ENCODE assay signal across 24 cellular contexts in genomic region chr1:24304763-24305162, GRCh38. TPM values are rescaled to one million over a fixed set of nuclear protein-coding genes. Genes with fewer than 3 reads are reported as not detected.
DNase-seq lines count a peak whose midpoint lies in the region; ATAC-seq, FAIRE-seq and TF ChIP-seq lines count a peak whose summit lies in the region.
"Had no signal": no experiment of that assay in that cellular context is flagged by ENCODE, and none has a peak within 500 bp of the region (broad histone marks: within the 10 kb centered on the region; RNA-seq: fewer than 3 reads in every experiment).

No MANE protein-coding gene starts in this region.

- peak; percentile 43; the same call in 1 of the 3 replicates for ATAC-seq in K562
- ATAC-seq: CD8-positive, alpha-beta T cell; Panc1; SK-N-SH treated with all-trans-retinoic acid at 6 μM for 48 hours had no signal

- no peaks in the 10 kb centered on the region for H3F3A ChIP-seq in DOHH2 (ENCODE audit: control insufficient read depth, insufficient read depth)
- H3F3A ChIP-seq in Loucy (ENCODE audit: low read depth), result no peaks in the 10 kb centered on the region

- H3K27ac Mint-ChIP-seq in nephron progenitor cell, result peak overlapping the region; percentile 59
- H3K27ac Mint-ChIP-seq: CD8-positive, alpha-beta T cell had no signal

- H3K79me2 ChIP-seq in DOHH2 (ENCODE audit: control insufficient read depth, low read length) (no peaks in the 10 kb centered on the region), Loucy (ENCODE audit: insufficient read depth, low read length) (no peaks in the 10 kb centered on the region), K562 (ENCODE audit: control insufficient read depth, insufficient read depth, low read length) (no peaks in the 10 kb centered on the region)

- no peaks in the 10 kb centered on the region for H3K4me1 ChIP-seq in DOHH2 (ENCODE audit: control insufficient read depth, low read length)
- H3K4me1 ChIP-seq in Loucy (ENCODE audit: insufficient read depth, low read length, poor library complexity, severe bottlenecking), result peaks cover 5% of the 10 kb centered on the region
- no peaks in the 10 kb centered on the region for H3K4me1 ChIP-seq in K562 (replicated peaks in 1 of 2; ENCODE audit: control insufficient read depth in 2 of 2, insufficient read depth in 2 of 2, low read length in 2 of 2)
- peaks cover 24% of the 10 kb centered on the region for H3K4me1 ChIP-seq in suprapubic skin
- H3K4me1 ChIP-seq: BLaER1 treated with 17β-estradiol and CSF1 and Interleukin-3, amounts not matched to agents 10 nM and 100 nM had no signal

- intact Hi-C loops in K562 (cut with micrococcal nuclease), result no loop called here

- no peaks in the 10 kb centered on the region for H3K9me1 ChIP-seq in K562 (ENCODE audit: control insufficient read depth, insufficient read depth, low read length)

- peaks cover 14% of the 10 kb centered on the region for H3K27me3 Mint-ChIP-seq in nephron progenitor cell (ENCODE audit: low read depth, poor library complexity)

- H3K4me1 Mint-ChIP-seq in nephron progenitor cell, result peaks cover 30% of the 10 kb centered on the region

- H3K4me2 ChIP-seq in DOHH2 (ENCODE audit: low read length) (no peak overlapping the region), Loucy (ENCODE audit: low read depth, low read length, poor library complexity, severe bottlenecking) (no peak overlapping the region), K562 (ENCODE audit: insufficient read depth, low read length) (no peak overlapping the region)
- H3K4me2 ChIP-seq: BLaER1 treated with 17β-estradiol and CSF1 and Interleukin-3, amounts not matched to agents 10 nM and 100 nM had no signal

- DNase-seq in K562 (ENCODE audit: extremely low read depth in 1 of 4, low spot score in 3 of 4) (no peak), nephron progenitor cell (no peak), suprapubic skin (ENCODE audit: low spot score in 2 of 2) (no peak), RKO (ENCODE audit: low spot score) (no peak), NCI-H446 (lab: John Stamatoyannopoulos, UW) (no peak)
- DNase-seq in activated CD8-positive, alpha-beta memory T cell treated with anti-CD3 and anti-CD28 coated beads for 24 hours, result no peak
- DNase-seq: CD8-positive, alpha-beta T cell; DMS153; KBM-7; NCI-H1105 treated with DMSO at 0.1 percent for 48 hours; NCI-H1694; NCI-H2081; NCI-H2171 treated with DMSO at 0.1 percent for 48 hours; NCI-H446 treated with DMSO at 0.1 percent for 48 hours; NCI-H526 treated with DMSO at 0.1 percent for 48 hours had no signal

- H4K20me1 ChIP-seq in DOHH2 (ENCODE audit: control insufficient read depth, insufficient read depth, low read depth, low read length), result no peaks in the 10 kb centered on the region
- no peaks in the 10 kb centered on the region for H4K20me1 ChIP-seq in Loucy (ENCODE audit: insufficient read depth, low read length, poor library complexity, severe bottlenecking)
- H4K20me1 ChIP-seq in K562 (replicated peaks; ENCODE audit: control insufficient read depth, insufficient read depth, low read length), result no peaks in the 10 kb centered on the region
- H4K20me1 ChIP-seq: BLaER1 treated with 17β-estradiol and CSF1 and Interleukin-3, amounts not matched to agents 10 nM and 100 nM had no signal

- H3K27ac ChIP-seq in DOHH2 (ENCODE audit: low read depth, low read length) (no peak overlapping the region), K562 (ENCODE audit: extremely low read depth, low read depth, low read length) (no peak overlapping the region), suprapubic skin (no peak overlapping the region)
- H3K27ac ChIP-seq: 22Rv1; BLaER1 treated with 17β-estradiol and CSF1 and Interleukin-3, amounts not matched to agents 10 nM and 100 nM had no signal

- POLR2A ChIA-PET in K562 (lab: Yijun Ruan, JAX), result interaction anchor here (0.9 kb wide), 1 partner anchor 13 kb away, joined by 3 read pairs; no protein-coding TSS in a partner anchor

- no peak overlapping the region for H3K9ac ChIP-seq in Loucy (ENCODE audit: low read depth, low read length, poor library complexity, severe bottlenecking)
- no peak overlapping the region for H3K9ac ChIP-seq in K562 (ENCODE audit: insufficient read depth in 1 of 2, low read depth in 2 of 2, low read length in 2 of 2)
- H3K9ac ChIP-seq: BLaER1 treated with 17β-estradiol and CSF1 and Interleukin-3, amounts not matched to agents 10 nM and 100 nM had no signal

- CTCF ChIA-PET in K562 (lab: Yijun Ruan, JAX; ENCODE audit: low intra/inter-chr PET ratio), result no interaction called here

- TF ChIP-seq POLR2A in K562 (conservative IDR thresholded peaks at IDR 0.05) (no peak), suprapubic skin (IDR thresholded peaks at IDR 0.05) (no peak)

- WGBS in K562 (ENCODE audit: insufficient coverage, low coverage, missing lambda C conversion rate), result 2% methylated on average over 3 of the region's 3 CpGs
- 86% methylated on average over 3 of the region's 3 CpGs for WGBS in suprapubic skin

- H3K4me3 Mint-ChIP-seq in nephron progenitor cell, result no peak overlapping the region
- H3K4me3 Mint-ChIP-seq: CD8-positive, alpha-beta T cell had no signal

- H3K4me3 ChIP-seq in DOHH2 (ENCODE audit: low read length) (no peak overlapping the region), Loucy (ENCODE audit: low read length, poor library complexity, severe bottlenecking) (no peak overlapping the region), K562 (no peak overlapping the region), suprapubic skin (no peak overlapping the region)
- H3K4me3 ChIP-seq: BLaER1 treated with 17β-estradiol and CSF1 and Interleukin-3, amounts not matched to agents 10 nM and 100 nM had no signal

- H3K9me2 ChIP-seq in DOHH2 (replicated peaks; ENCODE audit: control insufficient read depth, low read length) (no peaks in the 10 kb centered on the region), Loucy (replicated peaks; ENCODE audit: low read depth, low read length) (no peaks in the 10 kb centered on the region)

- peaks cover 13% of the 10 kb centered on the region for H3K27me3 ChIP-seq in DOHH2 (ENCODE audit: control insufficient read depth, low read length)
- no peaks in the 10 kb centered on the region for H3K27me3 ChIP-seq in Loucy (ENCODE audit: insufficient read depth, low read length, poor library complexity, severe bottlenecking)
- H3K27me3 ChIP-seq in K562 (ENCODE audit: control insufficient read depth in 2 of 2, insufficient read depth in 2 of 2, low read length in 2 of 2), result peaks cover 23 to 33% of the 10 kb centered on the region in 2 experiments
- no peaks in the 10 kb centered on the region for H3K27me3 ChIP-seq in suprapubic skin

- no peak overlapping the region for H2AFZ ChIP-seq in Loucy (ENCODE audit: low read length)
- no peak overlapping the region for H2AFZ ChIP-seq in K562 (ENCODE audit: low read depth, low read length)

- H3K36me3 ChIP-seq in DOHH2 (ENCODE audit: control insufficient read depth, low read length) (no peaks in the 10 kb centered on the region), Loucy (ENCODE audit: insufficient read depth, low read length) (no peaks in the 10 kb centered on the region), K562 (ENCODE audit: control insufficient read depth, insufficient read depth, low read length) (no peaks in the 10 kb centered on the region), suprapubic skin (no peaks in the 10 kb centered on the region)
- H3K36me3 ChIP-seq: BLaER1 treated with 17β-estradiol and CSF1 and Interleukin-3, amounts not matched to agents 10 nM and 100 nM had no signal

- TF ChIP-seq EP300 in K562 (IDR thresholded peaks at IDR 0.05; ENCODE audit: low read length) (no peak), suprapubic skin (IDR thresholded peaks at IDR 0.05) (no peak)

- H3K9me3 ChIP-seq in DOHH2 (ENCODE audit: control insufficient read depth, insufficient read depth, low read length) (no peaks in the 10 kb centered on the region), Loucy (ENCODE audit: insufficient read depth, low read depth, low read length) (no peaks in the 10 kb centered on the region), K562 (replicated peaks; ENCODE audit: control insufficient read depth, insufficient read depth, low read depth, low read length) (no peaks in the 10 kb centered on the region), suprapubic skin (no peaks in the 10 kb centered on the region)
- H3K9me3 ChIP-seq: BLaER1 treated with 17β-estradiol and CSF1 and Interleukin-3, amounts not matched to agents 10 nM and 100 nM had no signal

- in situ Hi-C loops in K562 (cut with MboI), result loop anchor here (5.0 kb wide), 1 partner anchor 78 kb away; no protein-coding TSS in a partner anchor

- no TSS peak for BruUV-seq in K562 (replicated peaks; lab: Mats Ljungman, UMichigan)

- no peaks in the 10 kb centered on the region for H3K9me3 Mint-ChIP-seq in nephron progenitor cell
- H3K9me3 Mint-ChIP-seq: CD8-positive, alpha-beta T cell had no signal

- no peaks in the 10 kb centered on the region for H3K36me3 Mint-ChIP-seq in nephron progenitor cell (ENCODE audit: low read depth)
- H3K36me3 Mint-ChIP-seq: CD8-positive, alpha-beta T cell had no signal

- TF ChIP-seq RAD21 in K562 (CRISPR knock-in tag; conservative IDR thresholded peaks at IDR 0.05 in 1 of 2, IDR thresholded peaks at IDR 0.05 in 1 of 2), result no peak

- peak; percentile 19 for FAIRE-seq in K562 (lab: Jason Lieb, UNC)
- FAIRE-seq: G401.6, H54 had no signal

- TF ChIP-seq CTCF in DOHH2 (IDR thresholded peaks at IDR 0.05; ENCODE audit: low read depth, low read length, poor library complexity, severe bottlenecking), result peak; percentile 14
- peak; percentile 32; the same call in 1 of the 2 replicates for TF ChIP-seq CTCF in Loucy (conservative IDR thresholded peaks at IDR 0.05; ENCODE audit: low read length)
- TF ChIP-seq CTCF in K562 (IDR thresholded peaks at IDR 0.05 in 2 of 3, conservative IDR thresholded peaks at IDR 0.05 in 1 of 3; ENCODE audit: insufficient read depth in 2 of 3, low read depth in 1 of 3, low read length in 3 of 3), result no peak
- no peak for TF ChIP-seq CTCF in nephron progenitor cell (IDR thresholded peaks at IDR 0.05)
- no peak for TF ChIP-seq CTCF in suprapubic skin (IDR thresholded peaks at IDR 0.05)

RNA-seq across cellular contexts. Expression of gene GRHL3, which starts 14.4 kb away (rescaled TPM):
- total RNA-seq in K562 (2011; cell fraction: chromatin; rRNA removed; ENCODE audit: low replicate concordance), result not detected in 2 replicates
- total RNA-seq in K562 (2011; cell fraction: nucleolus; rRNA removed), result not detected in 2 replicates
- not detected in 2 replicates for total RNA-seq in K562 (2011; cell fraction: nucleoplasm; rRNA removed)
- not detected in 2 replicates for total RNA-seq in K562 (2014; rRNA removed)
- total RNA-seq in K562 (2014; rRNA removed; fragmentation: Illumina TruSeq; extraction: Trizol), result not detected in 2 replicates
- total RNA-seq in K562 (2015; rRNA removed; fragmentation: Illumina TruSeq; extraction: Trizol), result not detected in 2 replicates
- not detected in 2 replicates for total RNA-seq in K562 (2021)
- polyA plus RNA-seq in K562 (2011; rRNA removed), result not detected in 2 replicates
- polyA plus RNA-seq in K562 (2011; cell fraction: cytosol; rRNA removed), result not detected in 2 replicates
- polyA plus RNA-seq in K562 (2011; cell fraction: nucleus; rRNA removed), result not detected in 2 replicates
- polyA plus RNA-seq in K562 (2012), result 0.13 and 0.35 TPM in 2 replicates
- polyA plus RNA-seq in K562 (2014; fragmentation: Illumina TruSeq; extraction: Trizol), result 0.04 TPM in 1 of 2 replicates, not detected in the other
- under 1 TPM in 1 of 2 experiments, not detected in 1; 0.01 TPM for polyA plus RNA-seq in K562 (2014; fragmentation: Nextera tagmentation; extraction: Ambion mirVana)
- 0.65 TPM in 1 of 2 replicates, not detected in the other for polyA plus RNA-seq in K562 (2014; rRNA removed)
- not detected in 2 replicates for polyA minus RNA-seq in K562 (2011; rRNA and poly(A)+ RNA removed)
- polyA minus RNA-seq in K562 (2011; cell fraction: cytosol; rRNA and poly(A)+ RNA removed), result not detected in 2 replicates
- not detected in 2 replicates for polyA minus RNA-seq in K562 (2011; cell fraction: nucleus; rRNA and poly(A)+ RNA removed)
- total RNA-seq in suprapubic skin, result 100 to 1,000 TPM in 3 of 4 donors, 10 to 100 TPM in 1; 93.6 to 154 (median 129) TPM
- total RNA-seq: CD8-positive, alpha-beta T cell; Daoy had no signal

Comparison
In these comparisons a context has a peak if more than half of its experiments do, and no peak if none do; other contexts are left out.
1. CTCF ChIP-seq: peak in DOHH2 (single experiment) and Loucy (single experiment); none in K562 (0 of 3), nephron progenitor cell (single experiment) and suprapubic skin (0 of 2).
2. RNA of gene GRHL3, which starts 14.4 kb away (total RNA-seq): 93.6 to 154 TPM in suprapubic skin; not detected in K562; every median in the first group is over 10 times any median in the second.